In the genomic region with DNA sequence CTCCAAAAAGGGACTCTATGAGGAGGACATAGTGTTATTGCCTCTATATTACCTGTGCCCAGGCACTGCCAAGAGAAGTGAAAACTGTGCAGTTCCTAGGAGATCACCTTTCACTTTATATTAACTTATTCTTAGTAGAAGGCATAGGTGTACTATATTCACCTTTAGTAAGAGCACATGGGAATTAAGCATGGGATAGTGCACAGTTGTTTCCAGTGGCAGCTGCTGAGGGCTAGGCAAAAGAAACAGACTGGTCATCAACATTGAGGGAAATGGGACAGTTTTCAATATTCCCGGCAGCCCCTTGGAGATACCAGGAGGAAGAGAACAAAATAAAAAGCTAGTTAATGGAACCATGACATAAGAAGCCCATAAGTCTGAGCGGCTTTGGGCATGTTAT, we compare ENCODE assay signal across 16 cellular contexts.
DNase-seq lines count a peak whose midpoint lies in the region; ATAC-seq, FAIRE-seq and TF ChIP-seq lines count a peak whose summit lies in the region.
"Had no signal": no experiment of that assay in that cellular context is flagged by ENCODE, and none has a peak within 500 bp of the region (broad histone marks: within the 10 kb centered on the region; RNA-seq: fewer than 3 reads in every experiment).

No MANE protein-coding gene starts in this region.

- FAIRE-seq in GM12892 (lab: Jason Lieb, UNC): peak; percentile 9
- FAIRE-seq: G401.6 had no signal

- H3K4me1 Mint-ChIP-seq in activated T-helper 17 cell treated with anti-CD3 and anti-CD28 coated beads, Interleukin-2, amount 50 U/mL, for 72 hours: peaks cover 8% of the 10 kb centered on the region
- H3K4me1 Mint-ChIP-seq in effector memory CD8-positive, alpha-beta T cell (ENCODE audit: low read depth in 2 of 2): peaks cover 23 to 68% of the 10 kb centered on the region in 2 donors
- H3K4me1 Mint-ChIP-seq: GM23338 had no signal

- no peak for ATAC-seq in activated T-helper 17 cell treated with anti-CD3 and anti-CD28 coated beads, Interleukin-2, amount 50 U/mL, for 72 hours (replicated peaks)
- ATAC-seq in effector memory CD8-positive, alpha-beta T cell (replicated peaks): no peak
- no peak for ATAC-seq in omental fat pad (ENCODE audit: low FRiP score)
- ATAC-seq: HCT116 had no signal

- intact Hi-C loops in posterior cingulate gyrus (cut with DNase I): no loop called here

- TF ChIP-seq POLR2A in GM12892 (IDR thresholded peaks at IDR 0.05; ENCODE audit: low read depth, low read length): no peak

- no peak for TF ChIP-seq CTCF in omental fat pad (IDR thresholded peaks at IDR 0.05)

- peaks cover 4% of the 10 kb centered on the region for H3K9me3 Mint-ChIP-seq in activated T-helper 17 cell treated with anti-CD3 and anti-CD28 coated beads, Interleukin-2, amount 50 U/mL, for 72 hours
- no peaks in the 10 kb centered on the region for H3K9me3 Mint-ChIP-seq in effector memory CD8-positive, alpha-beta T cell
- H3K9me3 Mint-ChIP-seq: CD4-positive, alpha-beta memory T cell had no signal

- no peak for DNase-seq in GM12892 (ENCODE audit: insufficient read length)
- no peak for DNase-seq in effector memory CD8-positive, alpha-beta T cell
- DNase-seq in posterior cingulate gyrus: no peak
- DNase-seq in activated gamma-delta T cell treated with Interleukin-2 at 50 U/mL for 16 hours: no peak
- DNase-seq in omental fat pad (ENCODE audit: low spot score): no peak
- DNase-seq: C1 segment of cervical spinal cord; Calu3; CD4-positive, alpha-beta memory T cell; COR-L47; DMS53; DND-41; H9 had no signal

- H3K27me3 Mint-ChIP-seq in activated T-helper 17 cell treated with anti-CD3 and anti-CD28 coated beads, Interleukin-2, amount 50 U/mL, for 72 hours: no peaks in the 10 kb centered on the region
- no peaks in the 10 kb centered on the region for H3K27me3 Mint-ChIP-seq in effector memory CD8-positive, alpha-beta T cell
- H3K27me3 Mint-ChIP-seq: CD4-positive, alpha-beta memory T cell had no signal

- H3K27ac Mint-ChIP-seq in activated T-helper 17 cell treated with anti-CD3 and anti-CD28 coated beads, Interleukin-2, amount 50 U/mL, for 72 hours: peak overlapping the region; percentile 62
- H3K27ac Mint-ChIP-seq in effector memory CD8-positive, alpha-beta T cell: peak overlapping the region; percentile 1 to 20
- H3K27ac Mint-ChIP-seq: GM23338, H9 had no signal

- H3K36me3 Mint-ChIP-seq in activated T-helper 17 cell treated with anti-CD3 and anti-CD28 coated beads, Interleukin-2, amount 50 U/mL, for 72 hours (ENCODE audit: low read depth): no peaks in the 10 kb centered on the region
- H3K36me3 Mint-ChIP-seq in effector memory CD8-positive, alpha-beta T cell (ENCODE audit: insufficient read depth): peaks cover 7% of the 10 kb centered on the region

- no peak overlapping the region for H3K4me3 Mint-ChIP-seq in activated T-helper 17 cell treated with anti-CD3 and anti-CD28 coated beads, Interleukin-2, amount 50 U/mL, for 72 hours
- no peak overlapping the region for H3K4me3 Mint-ChIP-seq in effector memory CD8-positive, alpha-beta T cell
- H3K4me3 Mint-ChIP-seq: CD4-positive, alpha-beta memory T cell; GM23338; H9 had no signal
